Comparison of ENCODE assay signal across 40 cellular contexts in the genomic region with DNA sequence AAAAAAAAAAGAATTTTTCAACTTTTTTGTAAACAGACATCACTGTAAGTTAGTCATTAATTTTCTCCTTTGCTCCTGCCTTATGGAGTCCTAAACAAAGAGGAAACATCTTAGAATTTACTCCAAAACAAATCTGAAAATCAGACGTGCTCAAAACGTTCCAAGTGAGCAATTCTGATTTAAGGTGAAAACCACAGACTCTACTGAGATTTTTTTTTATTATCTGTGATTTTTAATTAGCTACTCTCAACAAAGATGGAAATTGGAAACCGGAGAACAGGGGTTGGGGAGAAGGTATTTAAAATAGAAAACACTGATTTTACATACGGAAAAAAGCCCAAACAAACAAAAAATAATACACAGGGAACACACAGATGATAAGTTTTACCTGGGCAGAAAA. TPM values are rescaled to one million over a fixed set of nuclear protein-coding genes. Genes with fewer than 3 reads are reported as not detected.
"Had no signal": no experiment of that assay in that cellular context is flagged by ENCODE, and none has a peak within 500 bp of the region (broad histone marks: within the 10 kb centered on the region; RNA-seq: fewer than 3 reads in every experiment).

No MANE protein-coding gene starts in this region.

- ATAC-seq: activated naive CD4-positive, alpha-beta T cell treated with anti-CD3 and anti-CD28 coated beads, Interleukin-2, amount 50 U/mL, for 72 hours; activated naive CD8-positive, alpha-beta T cell treated with anti-CD3 and anti-CD28 coated beads, Interleukin-2, amount 50 U/mL, for 24 hours; activated T-cell treated with anti-CD3 and anti-CD28 coated beads, Interleukin-2, amount 50 U/mL, for 4 hours; activated T-cell treated with anti-CD3 and anti-CD28 coated beads, Interleukin-2, amount 50 U/mL, for 72 hours; activated T-helper 17 cell treated with anti-CD3 and anti-CD28 coated beads, Interleukin-2, amount 50 U/mL, for 72 hours; body of pancreas had no signal

- H3K4me1 Mint-ChIP-seq: activated naive CD4-positive, alpha-beta T cell treated with anti-CD3 and anti-CD28 coated beads, Interleukin-2, amount 10 ng/mL, durations not matched to agents 7 days and 5 days; activated naive CD4-positive, alpha-beta T cell treated with anti-CD3 and anti-CD28 coated beads, Interleukin-2, amount 50 U/mL, for 24 hours; activated naive CD8-positive, alpha-beta T cell treated with anti-CD3 and anti-CD28 coated beads for 36 hours; activated naive CD8-positive, alpha-beta T cell treated with anti-CD3 and anti-CD28 coated beads, Interleukin-2, amount 10 ng/mL, durations not matched to agents 7 days and 5 days; activated T-helper 17 cell treated with anti-CD3 and anti-CD28 coated beads, Interleukin-2, amount 50 U/mL, for 72 hours; brain; central memory CD8-positive, alpha-beta T cell had no signal

- H3K36me3 ChIP-seq: breast epithelium had no signal

- H3K27ac ChIP-seq: adrenal gland, ascending aorta, body of pancreas, brain microvascular endothelial cell, breast epithelium, cardiac muscle cell had no signal

- H3K27me3 Mint-ChIP-seq: activated naive CD4-positive, alpha-beta T cell treated with anti-CD3 and anti-CD28 coated beads, Interleukin-2, amount 10 ng/mL, durations not matched to agents 7 days and 5 days; activated naive CD4-positive, alpha-beta T cell treated with anti-CD3 and anti-CD28 coated beads, Interleukin-2, amount 50 U/mL, for 24 hours; activated naive CD8-positive, alpha-beta T cell; activated naive CD8-positive, alpha-beta T cell treated with anti-CD3 and anti-CD28 coated beads for 36 hours; activated naive CD8-positive, alpha-beta T cell treated with anti-CD3 and anti-CD28 coated beads, Interleukin-2, amount 10 ng/mL, durations not matched to agents 7 days and 5 days; activated naive CD8-positive, alpha-beta T cell treated with anti-CD3 and anti-CD28 coated beads, Interleukin-2, amount 50 U/mL, for 24 hours; activated T-cell treated with anti-CD3 and anti-CD28 coated beads, Interleukin-2, amount 50 U/mL, for 24 hours; activated T-helper 17 cell treated with anti-CD3 and anti-CD28 coated beads, Interleukin-2, amount 50 U/mL, for 72 hours; brain; central memory CD8-positive, alpha-beta T cell had no signal

- H3K9me3 Mint-ChIP-seq: activated naive CD4-positive, alpha-beta T cell treated with anti-CD3 and anti-CD28 coated beads for 36 hours; activated naive CD4-positive, alpha-beta T cell treated with anti-CD3 and anti-CD28 coated beads, Interleukin-2, amount 10 ng/mL, durations not matched to agents 7 days and 5 days; activated naive CD4-positive, alpha-beta T cell treated with anti-CD3 and anti-CD28 coated beads, Interleukin-2, amount 50 U/mL, for 24 hours; activated naive CD4-positive, alpha-beta T cell treated with anti-CD3 and anti-CD28 coated beads, Interleukin-2, amount 50 U/mL, for 72 hours; activated naive CD8-positive, alpha-beta T cell treated with anti-CD3 and anti-CD28 coated beads for 36 hours; activated naive CD8-positive, alpha-beta T cell treated with anti-CD3 and anti-CD28 coated beads, Interleukin-2, amount 10 ng/mL, durations not matched to agents 7 days and 5 days; activated naive CD8-positive, alpha-beta T cell treated with anti-CD3 and anti-CD28 coated beads, Interleukin-2, amount 50 U/mL, for 24 hours; activated T-cell treated with anti-CD3 and anti-CD28 coated beads, Interleukin-2, amount 50 U/mL, for 24 hours; activated T-cell treated with anti-CD3 and anti-CD28 coated beads, Interleukin-2, amount 50 U/mL, for 4 hours; activated T-cell treated with anti-CD3 and anti-CD28 coated beads, Interleukin-2, amount 50 U/mL, for 72 hours; activated T-helper 1 cell treated with anti-CD3 and anti-CD28 coated beads, Interleukin-12 subunit alpha, Interleukin-12 subunit beta, Interleukin-2, Interleukin-4 antibody, amounts not matched to agents 30 ng/mL and 10 ng/mL and 1 ng/mL, durations not matched to agents 14 hours and 24 hours and 36 hours; activated T-helper 17 cell treated with anti-CD3 and anti-CD28 coated beads, Interleukin-2, amount 50 U/mL, for 72 hours; activated T-helper 2 cell treated with anti-CD3 and anti-CD28 coated beads, Interferon-gamma antibody, Interleukin-2, Interleukin-4, amounts not matched to agents 10 μg/mL and 5 μg/mL and 100 μg/mL, durations not matched to agents 14 hours and 24 hours and 36 hours; brain; central memory CD8-positive, alpha-beta T cell had no signal

- H3K9me3 ChIP-seq: adrenal gland, ascending aorta, body of pancreas, breast epithelium had no signal

- DNase-seq: activated effector memory CD4-positive, alpha-beta T cell treated with anti-CD3 and anti-CD28 coated beads, Interleukin-2, amount 50 U/mL, for 16 hours; activated effector memory CD4-positive, alpha-beta T cell treated with Interleukin-2 at 50 U/mL for 16 hours; activated gamma-delta T cell; activated gamma-delta T cell treated with Interleukin-2 at 50 U/mL for 16 hours; activated naive CD4-positive, alpha-beta T cell; activated naive CD4-positive, alpha-beta T cell treated with anti-CD3 and anti-CD28 coated beads for 36 hours; activated naive CD4-positive, alpha-beta T cell treated with anti-CD3 and anti-CD28 coated beads, Interleukin-2, amount 10 ng/mL, durations not matched to agents 7 days and 5 days; activated naive CD4-positive, alpha-beta T cell treated with anti-CD3 and anti-CD28 coated beads, Interleukin-2, amount 50 U/mL, for 16 hours; activated naive CD4-positive, alpha-beta T cell treated with Interleukin-2 at 50 U/mL for 16 hours; activated naive CD8-positive, alpha-beta T cell treated with anti-CD3 and anti-CD28 coated beads for 36 hours; activated naive CD8-positive, alpha-beta T cell treated with anti-CD3 and anti-CD28 coated beads, Interleukin-2, amount 10 ng/mL, durations not matched to agents 7 days and 5 days; activated naive CD8-positive, alpha-beta T cell treated with anti-CD3 and anti-CD28 coated beads, Interleukin-2, amount 50 U/mL, for 24 hours; activated T-cell treated with anti-CD3 and anti-CD28 coated beads, Interleukin-2, amount 50 U/mL, for 1 hour; activated T-cell treated with anti-CD3 and anti-CD28 coated beads, Interleukin-2, amount 50 U/mL, for 24 hours; activated T-cell treated with anti-CD3 and anti-CD28 coated beads, Interleukin-2, amount 50 U/mL, for 4 hours; activated T-cell treated with anti-CD3 and anti-CD28 coated beads, Interleukin-2, amount 50 U/mL, for 48 hours; activated T-cell treated with anti-CD3 and anti-CD28 coated beads, Interleukin-2, amount 50 U/mL, for 72 hours; adrenal gland; amniotic stem cell; amygdala; anterior cingulate cortex; aorta; body of pancreas; brain microvascular endothelial cell; caudate nucleus; central memory CD4-positive, alpha-beta T cell; cerebellar nuclear complex had no signal

- H3K36me3 Mint-ChIP-seq: activated naive CD4-positive, alpha-beta T cell treated with anti-CD3 and anti-CD28 coated beads, Interleukin-2, amount 50 U/mL, for 72 hours had no signal

- H3K4me3 ChIP-seq: adrenal gland, ascending aorta, body of pancreas, breast epithelium, cardiac muscle cell had no signal

- FAIRE-seq: astrocyte, bronchial epithelial cell had no signal

- H3K4me1 ChIP-seq: adrenal gland, ascending aorta, breast epithelium had no signal

- H3K27me3 ChIP-seq: adrenal gland, ascending aorta, body of pancreas, brain microvascular endothelial cell, breast epithelium, cardiac muscle cell had no signal

- H3K27ac Mint-ChIP-seq: activated naive CD4-positive, alpha-beta T cell treated with anti-CD3 and anti-CD28 coated beads for 36 hours; activated naive CD4-positive, alpha-beta T cell treated with anti-CD3 and anti-CD28 coated beads, Interleukin-2, amount 10 ng/mL, durations not matched to agents 7 days and 5 days; activated naive CD4-positive, alpha-beta T cell treated with anti-CD3 and anti-CD28 coated beads, Interleukin-2, amount 50 U/mL, for 24 hours; activated naive CD8-positive, alpha-beta T cell; activated naive CD8-positive, alpha-beta T cell treated with anti-CD3 and anti-CD28 coated beads for 36 hours; activated naive CD8-positive, alpha-beta T cell treated with anti-CD3 and anti-CD28 coated beads, Interleukin-2, amount 10 ng/mL, durations not matched to agents 7 days and 5 days; activated naive CD8-positive, alpha-beta T cell treated with anti-CD3 and anti-CD28 coated beads, Interleukin-2, amount 50 U/mL, for 24 hours; activated T-cell treated with anti-CD3 and anti-CD28 coated beads, Interleukin-2, amount 50 U/mL, for 24 hours; activated T-cell treated with anti-CD3 and anti-CD28 coated beads, Interleukin-2, amount 50 U/mL, for 72 hours; activated T-helper 1 cell treated with anti-CD3 and anti-CD28 coated beads, Interleukin-12 subunit alpha, Interleukin-12 subunit beta, Interleukin-2, Interleukin-4 antibody, amounts not matched to agents 30 ng/mL and 10 ng/mL and 1 ng/mL, durations not matched to agents 14 hours and 24 hours and 36 hours; activated T-helper 17 cell treated with anti-CD3 and anti-CD28 coated beads, Interleukin-2, amount 50 U/mL, for 72 hours; activated T-helper 2 cell treated with anti-CD3 and anti-CD28 coated beads, Interferon-gamma antibody, Interleukin-2, Interleukin-4, amounts not matched to agents 10 μg/mL and 5 μg/mL and 100 μg/mL, durations not matched to agents 14 hours and 24 hours and 36 hours had no signal

- H3K4me3 Mint-ChIP-seq: activated naive CD4-positive, alpha-beta T cell treated with anti-CD3 and anti-CD28 coated beads for 36 hours; activated naive CD4-positive, alpha-beta T cell treated with anti-CD3 and anti-CD28 coated beads, Interleukin-2, amount 10 ng/mL, durations not matched to agents 7 days and 5 days; activated naive CD4-positive, alpha-beta T cell treated with anti-CD3 and anti-CD28 coated beads, Interleukin-2, amount 50 U/mL, for 24 hours; activated naive CD8-positive, alpha-beta T cell; activated naive CD8-positive, alpha-beta T cell treated with anti-CD3 and anti-CD28 coated beads for 36 hours; activated naive CD8-positive, alpha-beta T cell treated with anti-CD3 and anti-CD28 coated beads, Interleukin-2, amount 10 ng/mL, durations not matched to agents 7 days and 5 days; activated naive CD8-positive, alpha-beta T cell treated with anti-CD3 and anti-CD28 coated beads, Interleukin-2, amount 50 U/mL, for 24 hours; activated T-cell treated with anti-CD3 and anti-CD28 coated beads, Interleukin-2, amount 50 U/mL, for 24 hours; activated T-cell treated with anti-CD3 and anti-CD28 coated beads, Interleukin-2, amount 50 U/mL, for 4 hours; activated T-cell treated with anti-CD3 and anti-CD28 coated beads, Interleukin-2, amount 50 U/mL, for 72 hours; activated T-helper 1 cell treated with anti-CD3 and anti-CD28 coated beads, Interleukin-12 subunit alpha, Interleukin-12 subunit beta, Interleukin-2, Interleukin-4 antibody, amounts not matched to agents 30 ng/mL and 10 ng/mL and 1 ng/mL, durations not matched to agents 14 hours and 24 hours and 36 hours; activated T-helper 17 cell treated with anti-CD3 and anti-CD28 coated beads, Interleukin-2, amount 50 U/mL, for 72 hours; brain; central memory CD8-positive, alpha-beta T cell had no signal

RNA-seq across cellular contexts. Expression of gene CTSS, which starts 50.3 kb away (rescaled TPM):
- polyA plus RNA-seq: cardiac muscle cell had no signal
